In the genomic region with DNA sequence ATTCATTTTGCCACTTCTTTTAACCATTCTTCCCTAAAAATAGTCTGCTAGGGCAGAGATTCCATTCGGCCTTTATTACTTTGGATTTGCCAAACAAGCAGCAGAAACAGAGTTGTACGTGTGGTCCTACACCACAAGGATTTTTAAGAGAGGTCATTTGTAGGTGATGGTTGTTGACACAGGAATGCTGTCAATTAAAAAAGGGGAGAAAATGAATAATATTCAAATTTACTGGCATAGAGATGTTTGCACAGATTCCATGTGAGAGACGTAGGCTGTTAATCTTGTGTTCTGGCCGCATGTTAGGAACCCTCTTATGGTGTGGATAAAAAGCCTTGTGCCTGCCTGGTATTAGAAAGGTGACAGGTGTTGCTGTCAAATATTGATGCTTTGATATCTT, we compare ENCODE assay signal across 16 cellular contexts. TPM values are rescaled to one million over a fixed set of nuclear protein-coding genes. Genes with fewer than 3 reads are reported as not detected.
DNase-seq lines count a peak whose midpoint lies in the region; ATAC-seq and TF ChIP-seq lines count a peak whose summit lies in the region.
"Had no signal": no experiment of that assay in that cellular context is flagged by ENCODE, and none has a peak within 500 bp of the region (broad histone marks: within the 10 kb centered on the region; RNA-seq: fewer than 3 reads in every experiment).

No MANE protein-coding gene starts in this region.

- peak overlapping the region; percentile 88 for H3K27ac ChIP-seq in HUES48 (ENCODE audit: low read depth, low read length)
- peak overlapping the region; percentile 65 for H3K27ac ChIP-seq in SJSA1
- H3K27ac ChIP-seq in foreskin keratinocyte: peak overlapping the region; percentile 4
- H3K27ac ChIP-seq in subcutaneous abdominal adipose tissue (ENCODE audit: low read depth, low read length): peak overlapping the region; percentile 15
- H3K27ac ChIP-seq: hepatocyte had no signal

- no peak for ATAC-seq in foreskin keratinocyte
- ATAC-seq: activated CD4-positive, alpha-beta T cell treated with anti-CD3 and anti-CD28 coated beads for 36 hours had no signal

- H3K4me3 ChIP-seq in HUES48 (ENCODE audit: low read depth, low read length): no peak overlapping the region
- H3K4me3 ChIP-seq in SJSA1: no peak overlapping the region
- no peak overlapping the region for H3K4me3 ChIP-seq in subcutaneous abdominal adipose tissue (ENCODE audit: low read depth in 1 of 5, low read length in 5 of 5)
- H3K4me3 ChIP-seq: cardiac muscle cell, hepatocyte had no signal

- no peak overlapping the region for H3K9ac ChIP-seq in HUES48 (ENCODE audit: low read depth, low read length)
- no peak overlapping the region for H3K9ac ChIP-seq in subcutaneous abdominal adipose tissue (ENCODE audit: low read length in 5 of 5)

- H3K36me3 ChIP-seq in HUES48 (ENCODE audit: control insufficient read depth, insufficient read depth, low read length) (no peaks in the 10 kb centered on the region), SJSA1 (peaks cover 4% of the 10 kb centered on the region; the same call in 1 of the 2 replicates), subcutaneous abdominal adipose tissue (ENCODE audit: control insufficient read depth in 5 of 5, insufficient read depth in 5 of 5, low read length in 5 of 5) (no peaks in the 10 kb centered on the region)
- H3K36me3 ChIP-seq: cardiac muscle cell had no signal

- DNase-seq in SJSA1 (ENCODE audit: low read depth in 1 of 2, low spot score in 2 of 2) (peak in 1 of 2 experiments; percentile 72), foreskin keratinocyte (no peak), activated T-cell treated with anti-CD3 and anti-CD28 coated beads for 4 hours (no peak), DMS 273 treated with DMSO at 0.1 percent for 48 hours (lab: John Stamatoyannopoulos, UW) (no peak), posterior cingulate gyrus (no peak)
- DNase-seq: activated CD4-positive, alpha-beta T cell treated with anti-CD3 and anti-CD28 coated beads for 36 hours; activated naive CD4-positive, alpha-beta T cell treated with anti-CD3 and anti-CD28 coated beads, Interleukin-2, amount 50 U/mL, for 16 hours; C1 segment of cervical spinal cord; effector CD4-positive, alpha-beta T cell; NCI-H2081; NCI-H774; Right ventricle myocardium superior had no signal

- no peak for TF ChIP-seq CTCF in foreskin keratinocyte (conservative IDR thresholded peaks at IDR 0.05)

- H3K4me1 ChIP-seq in HUES48 (ENCODE audit: control insufficient read depth, insufficient read depth, low read length): peaks cover 82% of the 10 kb centered on the region
- peaks cover 84% of the 10 kb centered on the region for H3K4me1 ChIP-seq in SJSA1 (replicated peaks)
- peaks cover 70% of the 10 kb centered on the region for H3K4me1 ChIP-seq in foreskin keratinocyte
- peaks cover 6 to 41% (median 29%) of the 10 kb centered on the region in 5 donors for H3K4me1 ChIP-seq in subcutaneous abdominal adipose tissue (ENCODE audit: control insufficient read depth in 5 of 5, insufficient read depth in 5 of 5, low read length in 5 of 5)

- H3K9me3 ChIP-seq in HUES48 (ENCODE audit: control insufficient read depth, insufficient read depth, low read length) (no peaks in the 10 kb centered on the region), SJSA1 (replicated peaks) (no peaks in the 10 kb centered on the region), subcutaneous abdominal adipose tissue (ENCODE audit: control insufficient read depth in 5 of 5, low read length in 5 of 5) (no peaks in the 10 kb centered on the region)

- intact Hi-C loops in posterior cingulate gyrus (cut with DNase I): no loop called here

- no peaks in the 10 kb centered on the region for H3K27me3 ChIP-seq in HUES48 (ENCODE audit: control insufficient read depth, insufficient read depth, low read length)
- no peaks in the 10 kb centered on the region for H3K27me3 ChIP-seq in SJSA1 (replicated peaks)
- H3K27me3 ChIP-seq in foreskin keratinocyte: no peaks in the 10 kb centered on the region
- no peaks in the 10 kb centered on the region for H3K27me3 ChIP-seq in subcutaneous abdominal adipose tissue (ENCODE audit: control insufficient read depth in 5 of 5, insufficient read depth in 4 of 5, low read length in 5 of 5)
- H3K27me3 ChIP-seq: cardiac muscle cell, hepatocyte had no signal

RNA-seq across cellular contexts. Expression of a gene that starts 34.9 kb away (rescaled TPM):
- total RNA-seq in SJSA1 (2014; rRNA removed; shearing (Covaris generic)): 62.2 and 99.6 TPM in 2 replicates
- 73.7 and 95.9 TPM in 2 replicates for total RNA-seq in foreskin keratinocyte
- polyA plus RNA-seq in foreskin keratinocyte: 18.1 and 18.4 TPM in 2 replicates

Comparison
In these comparisons a context has a peak if more than half of its experiments do, and no peak if none do; other contexts are left out.
1. H3K27ac ChIP-seq: peak in every context shown above with its lines; median percentile 88 in HUES48; 65 in SJSA1; 15 in subcutaneous abdominal adipose tissue; 4 in foreskin keratinocyte.